In genomic region chr12:108854453-108855283, GRCh38 we compare ENCODE assay signal across 9 cellular contexts. TPM values are rescaled to one million over a fixed set of nuclear protein-coding genes. Genes with fewer than 3 reads are reported as not detected.
A peak's percentile ranks its signal among the peaks of the same experiment; 100 is the strongest.
DNase-seq lines count a peak whose midpoint lies in the region; ATAC-seq, FAIRE-seq and TF ChIP-seq lines count a peak whose summit lies in the region.
"Had no signal": no experiment of that assay in that cellular context is flagged by ENCODE, and none has a peak within 500 bp of the region (broad histone marks: within the 10 kb centered on the region; RNA-seq: fewer than 3 reads in every experiment).

No MANE protein-coding gene starts in this region.

- H3K4me3 ChIP-seq in A549: peak overlapping the region; percentile 78; the same call in 1 of the 3 replicates
- H3K4me3 ChIP-seq in ascending aorta: peak overlapping the region in 1 of 2 donors; percentile 28
- H3K4me3 ChIP-seq in kidney (ENCODE audit: low read length in 2 of 2): peak overlapping the region; percentile 9 to 10
- H3K4me3 ChIP-seq in thoracic aorta: peak overlapping the region; percentile 51

- peak; percentile 40 to 70; a peak in 3 of 5 replicates for TF ChIP-seq EP300 in A549 (IDR thresholded peaks at IDR 0.05)

- FAIRE-seq in A549 (lab: Jason Lieb, UNC) (no peak), kidney (lab: Jason Lieb, UNC) (no peak)

- intact Hi-C loops in ascending aorta (cut with DNase I) (loop anchor here (1.0 to 10.0 kb wide), 11 partner anchors 15 to 1762 kb away; partner anchors contain the start of genes ALKBH2, CORO1C, CRY1 and FICD), kidney (cut with DNase I) (no loop called here)

- CTCF ChIA-PET in A549 (lab: Yijun Ruan, JAX): no interaction called here

- peak overlapping the region; percentile 77 for H3K4me2 ChIP-seq in A549

- H3K9me3 ChIP-seq in A549: peaks cover 5% of the 10 kb centered on the region; the same call in 1 of the 3 replicates
- H3K9me3 ChIP-seq in ascending aorta: no peaks in the 10 kb centered on the region
- H3K9me3 ChIP-seq in kidney (ENCODE audit: control insufficient read depth in 1 of 2, low read length in 2 of 2): no peaks in the 10 kb centered on the region
- H3K9me3 ChIP-seq in thoracic aorta: no peaks in the 10 kb centered on the region

- TF ChIP-seq CTCF in A549 (IDR thresholded peaks at IDR 0.05): no peak
- TF ChIP-seq CTCF in ascending aorta (IDR thresholded peaks at IDR 0.05): no peak
- no peak for TF ChIP-seq CTCF in kidney (IDR thresholded peaks at IDR 0.05; ENCODE audit: borderline replicate concordance, extremely low read depth, insufficient read depth)
- TF ChIP-seq CTCF in thoracic aorta (IDR thresholded peaks at IDR 0.05): no peak

- no peaks in the 10 kb centered on the region for H3K36me3 ChIP-seq in ascending aorta
- peaks cover 0 to 8% of the 10 kb centered on the region in 2 donors for H3K36me3 ChIP-seq in kidney (ENCODE audit: control insufficient read depth in 1 of 2, insufficient read depth in 2 of 2, low read length in 2 of 2)
- no peaks in the 10 kb centered on the region for H3K36me3 ChIP-seq in thoracic aorta

- no peak for TF ChIP-seq POLR2A in A549 (IDR thresholded peaks at IDR 0.05; ENCODE audit: low read length)

- TF ChIP-seq RAD21 in A549 (conservative IDR thresholded peaks at IDR 0.05 in 1 of 2, IDR thresholded peaks at IDR 0.05 in 1 of 2): no peak; a peak in 1 of 5 replicates

- WGBS in A549 (ENCODE audit: missing lambda C conversion rate): 34% methylated on average over 13 of the region's 13 CpGs

- H3K27ac ChIP-seq in A549: peak overlapping the region; percentile 95
- H3K27ac ChIP-seq in ascending aorta: peak overlapping the region; percentile 93 to 97
- H3K27ac ChIP-seq in kidney (ENCODE audit: low read depth in 2 of 2, low read length in 2 of 2): peak overlapping the region; percentile 87 to 88
- H3K27ac ChIP-seq in thoracic aorta: peak overlapping the region; percentile 92 to 93

- H3K4me1 ChIP-seq in A549 (peaks cover 71% of the 10 kb centered on the region), ascending aorta (peaks cover 24 to 55% of the 10 kb centered on the region in 2 donors), kidney (ENCODE audit: control insufficient read depth in 1 of 2, insufficient read depth in 1 of 2, low read depth in 1 of 2, low read length in 2 of 2) (peaks cover 32 to 36% of the 10 kb centered on the region in 2 donors), thoracic aorta (ENCODE audit: control insufficient read depth in 1 of 2, low read depth in 2 of 2) (peaks cover 42 to 72% of the 10 kb centered on the region in 2 donors)

- DNase-seq in A549 (ENCODE audit: low read depth in 1 of 2, low spot score in 1 of 2): peak; percentile 75 to 96
- DNase-seq in ascending aorta (ENCODE audit: low spot score in 2 of 2): peak; percentile 65 to 93
- peak; percentile 80 for DNase-seq in kidney
- peak; percentile 66 for DNase-seq in thoracic aorta (ENCODE audit: low spot score)
- DNase-seq in NCI-H2196 treated with DMSO at 0.1 percent for 48 hours (lab: John Stamatoyannopoulos, UW; ENCODE audit: unreplicated experiment): no peak
- DNase-seq in NCI-H526 (lab: John Stamatoyannopoulos, UW): no peak
- no peak for DNase-seq in NCI-H1092 (lab: John Stamatoyannopoulos, UW)

- POLR2A ChIA-PET in A549 (lab: Yijun Ruan, JAX): no interaction called here

- ATAC-seq in A549: peak; percentile 54 to 56
- peak; percentile 30 for ATAC-seq in HG02610 (IDR thresholded peaks at IDR 0.05; ENCODE audit: unreplicated experiment)
- ATAC-seq in thoracic aorta (ENCODE audit: insufficient number of reproducible peaks, low FRiP score, low read depth): peak; percentile 59

- H3K9ac ChIP-seq in kidney (ENCODE audit: low read length in 2 of 2): peak overlapping the region; percentile 54 to 59

- H3K27me3 ChIP-seq in ascending aorta: no peaks in the 10 kb centered on the region
- H3K27me3 ChIP-seq in thoracic aorta (replicated peaks; ENCODE audit: insufficient read depth): no peaks in the 10 kb centered on the region

TF ChIP-seq in A549, 52 proteins besides CTCF, POLR2A, EP300 and RAD21 (continues in another document):
- TF ChIP-seq CHD2 (IDR thresholded peaks at IDR 0.05; ENCODE audit: low read length, partially characterized antibody): no peak
- TF ChIP-seq FOSL2 (IDR thresholded peaks at IDR 0.05): peak; percentile 87; the same call in 1 of the 2 replicates
- TF ChIP-seq FOSL2 (CRISPR knock-in tag; IDR thresholded peaks at IDR 0.05): peak; percentile 93
- TF ChIP-seq BHLHE40 (IDR thresholded peaks at IDR 0.05; ENCODE audit: low read depth, low read length): no peak
- TF ChIP-seq NFE2L2 (conservative IDR thresholded peaks at IDR 0.05; ENCODE audit: low read length): peak; percentile 89
- TF ChIP-seq HDAC2 (IDR thresholded peaks at IDR 0.05): peak; percentile 89
- peak; percentile 93 for TF ChIP-seq CHD4 (IDR thresholded peaks at IDR 0.05; ENCODE audit: borderline replicate concordance)
- TF ChIP-seq, protein P1, sequence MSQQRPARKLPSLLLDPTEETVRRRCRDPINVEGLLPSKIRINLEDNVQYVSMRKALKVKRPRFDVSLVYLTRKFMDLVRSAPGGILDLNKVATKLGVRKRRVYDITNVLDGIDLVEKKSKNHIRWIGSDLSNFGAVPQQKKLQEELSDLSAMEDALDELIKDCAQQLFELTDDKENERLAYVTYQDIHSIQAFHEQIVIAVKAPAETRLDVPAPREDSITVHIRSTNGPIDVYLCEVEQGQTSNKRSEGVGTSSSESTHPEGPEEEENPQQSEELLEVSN (IDR thresholded peaks at IDR 0.05; ENCODE audit: borderline replicate concordance, low read depth): no peak
- TF ChIP-seq, protein P2, sequence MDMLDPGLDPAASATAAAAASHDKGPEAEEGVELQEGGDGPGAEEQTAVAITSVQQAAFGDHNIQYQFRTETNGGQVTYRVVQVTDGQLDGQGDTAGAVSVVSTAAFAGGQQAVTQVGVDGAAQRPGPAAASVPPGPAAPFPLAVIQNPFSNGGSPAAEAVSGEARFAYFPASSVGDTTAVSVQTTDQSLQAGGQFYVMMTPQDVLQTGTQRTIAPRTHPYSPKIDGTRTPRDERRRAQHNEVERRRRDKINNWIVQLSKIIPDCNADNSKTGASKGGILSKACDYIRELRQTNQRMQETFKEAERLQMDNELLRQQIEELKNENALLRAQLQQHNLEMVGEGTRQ (IDR thresholded peaks at IDR 0.05): no peak
- peak; percentile 71 for TF ChIP-seq JUNB (IDR thresholded peaks at IDR 0.05)
- no peak for TF ChIP-seq PHF8 (IDR thresholded peaks at IDR 0.05; ENCODE audit: borderline replicate concordance, low read depth)
- TF ChIP-seq MYC (IDR thresholded peaks at IDR 0.05; ENCODE audit: borderline replicate concordance, low read length): 0 out of 2 replicates have a peak, but pooled peaks have one; percentile 8
- no peak for TF ChIP-seq HES2 (IDR thresholded peaks at IDR 0.05)
- no peak for TF ChIP-seq RARB (CRISPR knock-in tag; IDR thresholded peaks at IDR 0.05)
- TF ChIP-seq ZFP36 (IDR thresholded peaks at IDR 0.05; ENCODE audit: borderline replicate concordance, partially characterized antibody): no peak
- TF ChIP-seq EHF (CRISPR knock-in tag; IDR thresholded peaks at IDR 0.05): peak; percentile 78; the same call in 1 of the 2 replicates
- no peak for TF ChIP-seq SMC3 (IDR thresholded peaks at IDR 0.05)
- TF ChIP-seq NPAS2 (CRISPR knock-in tag; IDR thresholded peaks at IDR 0.05; ENCODE audit: borderline replicate concordance): no peak
- no peak for TF ChIP-seq MAZ (IDR thresholded peaks at IDR 0.05; ENCODE audit: borderline replicate concordance, low read depth, low read length)
- TF ChIP-seq HMGXB4 (CRISPR knock-in tag; IDR thresholded peaks at IDR 0.05; ENCODE audit: borderline replicate concordance): 0 out of 2 replicates have a peak, but pooled peaks have one; percentile 47
- no peak; the same call in 1 of the 2 replicates for TF ChIP-seq TP53 (CRISPR knock-in tag; IDR thresholded peaks at IDR 0.05)
- TF ChIP-seq MAFK (IDR thresholded peaks at IDR 0.05; ENCODE audit: partially characterized antibody): peak; percentile 92
- TF ChIP-seq CBX2 (IDR thresholded peaks at IDR 0.05; ENCODE audit: borderline replicate concordance, low read depth): no peak
- TF ChIP-seq KDM1A (IDR thresholded peaks at IDR 0.05; ENCODE audit: low read depth): peak; percentile 97

RNA-seq across cellular contexts. Expression of gene SSH1, which starts 2.7 kb away (rescaled TPM):
- polyA plus RNA-seq in A549 (2011; rRNA removed): 24.1 and 26.2 TPM in 2 replicates
- polyA plus RNA-seq in A549 (2012; cell fraction: cytosol; rRNA removed): 14.4 and 19.0 TPM in 2 replicates
- polyA plus RNA-seq in A549 (2012; cell fraction: nucleus; rRNA removed): 24.4 and 26.2 TPM in 2 replicates
- polyA plus RNA-seq in A549 (2017; fragmentation: RNase III; extraction: RNeasy Plus Mini Kit Qiagen cat#74134 plus additional on column Dnase treatment): 15.4 to 16.7 TPM (median 16.6 TPM) in 3 replicates
- 35.1 and 37.2 TPM in 2 replicates for polyA minus RNA-seq in A549 (2011; rRNA and poly(A)+ RNA removed)
- 16.1 TPM for total RNA-seq in ascending aorta
- 32.5 TPM for total RNA-seq in kidney
- polyA plus RNA-seq in kidney (ENCODE audit: insufficient read depth, low read depth, low replicate concordance): 3.6 TPM
- 10 to 100 TPM; 25.3 to 57.6 TPM for total RNA-seq in thoracic aorta

RNA-seq across cellular contexts. Expression of gene DAO, which starts 25.2 kb away (rescaled TPM):
- polyA plus RNA-seq in A549 (2011; rRNA removed) (not detected in 2 replicates), A549 (2017; fragmentation: RNase III; extraction: RNeasy Plus Mini Kit Qiagen cat#74134 plus additional on column Dnase treatment) (not detected in 3 replicates), kidney (ENCODE audit: insufficient read depth, low read depth, low replicate concordance) (50.4 TPM)
- polyA plus RNA-seq in A549 (2012; cell fraction: cytosol; rRNA removed): 0.01 TPM in 1 of 2 replicates, not detected in the other
- not detected in 2 replicates for polyA plus RNA-seq in A549 (2012; cell fraction: nucleus; rRNA removed)
- not detected in 2 replicates for polyA minus RNA-seq in A549 (2011; rRNA and poly(A)+ RNA removed)
- total RNA-seq in ascending aorta (not detected), kidney (0.41 TPM), thoracic aorta (not detected)
- polyA plus RNA-seq: adipose tissue had no signal

Comparison
In these comparisons a context has a peak if more than half of its experiments do, and no peak if none do; other contexts are left out.
1. DNase-seq: peak in A549 (2 of 2), ascending aorta (2 of 2), kidney (single experiment) and thoracic aorta (single experiment); none in NCI-H2196 treated with DMSO at 0.1 percent for 48 hours (single experiment), NCI-H526 (0 of 2) and NCI-H1092 (single experiment).
2. Peak in every context shown above with its lines, with median percentiles within 50 percentile points of each other: ATAC-seq and H3K27ac ChIP-seq.